Comparison of ENCODE assay signal across 24 cellular contexts in the genomic region with DNA sequence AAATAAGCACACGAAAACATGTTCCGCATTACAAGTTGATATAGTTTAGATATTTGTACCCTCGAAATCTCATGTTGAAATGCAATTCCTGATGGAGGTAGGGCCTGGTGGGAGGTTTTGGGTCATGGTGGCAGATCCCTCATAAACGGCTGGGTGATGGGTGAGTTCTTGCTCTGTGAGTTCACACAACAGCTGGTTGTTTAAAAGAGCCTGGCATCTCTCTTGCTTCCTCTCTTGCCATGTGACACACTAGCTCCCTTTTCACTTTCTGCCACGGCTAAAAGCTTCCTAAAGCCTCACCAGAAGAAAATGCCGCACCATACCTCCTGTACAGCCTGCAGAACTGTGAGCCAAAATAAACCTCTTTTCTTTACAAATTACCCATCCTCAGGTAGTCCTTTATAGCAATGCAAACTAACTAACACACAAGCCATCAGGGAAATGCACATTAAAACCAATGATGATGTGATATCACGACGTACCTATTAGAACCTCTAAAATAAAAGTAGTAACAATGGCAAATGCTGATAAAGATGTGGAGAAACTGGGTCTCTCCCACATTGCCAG.
"Had no signal": no experiment of that assay in that cellular context is flagged by ENCODE, and none has a peak within 500 bp of the region (broad histone marks: within the 10 kb centered on the region; RNA-seq: fewer than 3 reads in every experiment).

No MANE protein-coding gene starts in this region.

- H3K4me3 ChIP-seq: MG63, SJSA1 had no signal

- DNase-seq: activated CD4-positive, alpha-beta T cell treated with anti-CD3 and anti-CD28 coated beads for 48 hours; activated CD4-positive, alpha-beta T cell treated with anti-CD3 and anti-CD28 coated beads, Interleukin-2, amount 50 U/mL, for 4 hours; activated CD8-positive, alpha-beta memory T cell treated with anti-CD3 and anti-CD28 coated beads, Interleukin-2, amount 50 U/mL, for 48 hours; activated CD8-positive, alpha-beta T cell treated with anti-CD3 and anti-CD28 coated beads, Interleukin-2, amount 10 ng/mL, durations not matched to agents 7 days and 5 days; activated gamma-delta T cell; activated naive CD4-positive, alpha-beta T cell treated with anti-CD3 and anti-CD28 coated beads for 36 hours; activated T-cell treated with anti-CD3 and anti-CD28 coated beads, Interleukin-2, amount 50 U/mL, for 4 hours; amygdala; cerebellar nuclear complex; MV-4-11; NCI-H1092 treated with DMSO at 0.1 percent for 48 hours; NCI-H1417 treated with DMSO at 0.1 percent for 48 hours; NCI-H1694; NCI-H2029 treated with DMSO at 0.1 percent for 48 hours; NCI-H345; NCI-H510A treated with DMSO at 0.1 percent for 48 hours; NCI-H69; SHP77; SW 1271; WERI-Rb-1 had no signal

- H3K27ac ChIP-seq: SJSA1, WERI-Rb-1 had no signal

- FAIRE-seq: RCC 7860 had no signal

- H3K27me3 ChIP-seq: MG63, SJSA1 had no signal

- ATAC-seq: activated CD8-positive, alpha-beta T cell treated with anti-CD3 and anti-CD28 coated beads, Interleukin-2, amount 10 ng/mL, durations not matched to agents 7 days and 5 days; activated T-cell treated with anti-CD3 and anti-CD28 coated beads, Interleukin-2, amount 50 U/mL, for 4 hours; activated T-helper 17 cell treated with anti-CD3 and anti-CD28 coated beads, Interleukin-2, amount 50 U/mL, for 72 hours had no signal

- H3K9me3 ChIP-seq: SJSA1 had no signal

- H3K36me3 ChIP-seq: MG63, SJSA1, WERI-Rb-1 had no signal
